Comparison of ENCODE assay signal across 13 cellular contexts in genomic region chr7:152383341-152384234, GRCh38. TPM values are rescaled to one million over a fixed set of nuclear protein-coding genes. Genes with fewer than 3 reads are reported as not detected.
A peak's percentile ranks its signal among the peaks of the same experiment; 100 is the strongest.
DNase-seq lines count a peak whose midpoint lies in the region; TF ChIP-seq lines count a peak whose summit lies in the region.
"Had no signal": no experiment of that assay in that cellular context is flagged by ENCODE, and none has a peak within 500 bp of the region (broad histone marks: within the 10 kb centered on the region; RNA-seq: fewer than 3 reads in every experiment).

No MANE protein-coding gene starts in this region.

- H3K36me3 ChIP-seq in SJSA1: no peaks in the 10 kb centered on the region
- no peaks in the 10 kb centered on the region for H3K36me3 ChIP-seq in smooth muscle cell (ENCODE audit: low read depth)
- no peaks in the 10 kb centered on the region for H3K36me3 ChIP-seq in Peyer's patch

- H3K9ac ChIP-seq in smooth muscle cell (ENCODE audit: low read depth): no peak overlapping the region

- H3K27ac ChIP-seq in SJSA1: peak overlapping the region; percentile 43
- peak overlapping the region; percentile 18 for H3K27ac ChIP-seq in smooth muscle cell (ENCODE audit: low read depth)
- no peak overlapping the region for H3K27ac ChIP-seq in Peyer's patch

- WGBS in smooth muscle cell (ENCODE audit: low lambda C conversion rate): 56% methylated on average over 9 of the region's 9 CpGs

- H3K27me3 ChIP-seq in SJSA1 (replicated peaks) (no peaks in the 10 kb centered on the region), smooth muscle cell (ENCODE audit: low read depth) (no peaks in the 10 kb centered on the region), Peyer's patch (no peaks in the 10 kb centered on the region)

- H3K9me3 ChIP-seq in SJSA1 (replicated peaks) (no peaks in the 10 kb centered on the region), smooth muscle cell (replicated peaks; ENCODE audit: low read depth) (no peaks in the 10 kb centered on the region), Peyer's patch (peaks cover 0 to 3% (median 0%) of the 10 kb centered on the region in 4 donors)

- no peak overlapping the region for H2AFZ ChIP-seq in smooth muscle cell (ENCODE audit: low read depth)

- H3K4me1 ChIP-seq in SJSA1 (replicated peaks): peaks cover 19% of the 10 kb centered on the region
- peaks cover 16% of the 10 kb centered on the region for H3K4me1 ChIP-seq in smooth muscle cell (ENCODE audit: low read depth)
- peaks cover 0 to 17% (median 0%) of the 10 kb centered on the region in 4 donors for H3K4me1 ChIP-seq in Peyer's patch

- no peak for TF ChIP-seq POLR2A in Peyer's patch (IDR thresholded peaks at IDR 0.05)

- H3K4me3 ChIP-seq in SJSA1 (no peak overlapping the region), smooth muscle cell (no peak overlapping the region), Peyer's patch (no peak overlapping the region)

- TF ChIP-seq CTCF in smooth muscle cell (IDR thresholded peaks at IDR 0.05; ENCODE audit: borderline replicate concordance, insufficient read depth, poor library complexity, severe bottlenecking) (no peak), Peyer's patch (IDR thresholded peaks at IDR 0.05) (no peak)

- H3K4me2 ChIP-seq in smooth muscle cell: peak overlapping the region; percentile 5

- peaks cover 94% of the 10 kb centered on the region for H3K79me2 ChIP-seq in smooth muscle cell (ENCODE audit: low read depth)

- H4K20me1 ChIP-seq in smooth muscle cell (ENCODE audit: low read depth): peaks cover 97% of the 10 kb centered on the region

- peak; percentile 23 for DNase-seq in activated naive CD4-positive, alpha-beta T cell treated with Interleukin-2 at 50 U/mL for 16 hours
- DNase-seq in activated naive CD4-positive, alpha-beta T cell (lab: John Stamatoyannopoulos, UW): no peak
- DNase-seq in SJSA1 (ENCODE audit: low read depth in 1 of 2, low spot score in 2 of 2) (peak in 1 of 2 experiments; percentile 53), fibroblast of peridontal ligament (ENCODE audit: extremely low read depth) (peak; percentile 94), smooth muscle cell (lab: John Stamatoyannopoulos, UW; ENCODE audit: unreplicated experiment) (no peak), Peyer's patch (no peak)
- DNase-seq in stimulated activated naive CD4-positive, alpha-beta T cell treated with Interleukin-2 at 50 U/mL for 16 hours (lab: John Stamatoyannopoulos, UW): no peak
- DNase-seq in activated CD4-positive, alpha-beta T cell treated with anti-CD3 and anti-CD28 coated beads, Interleukin-2, amount 50 U/mL, for 48 hours: no peak
- DNase-seq: cortex of kidney; naive thymus-derived CD8-positive, alpha-beta T cell; NCI-H1105 treated with DMSO at 0.1 percent for 48 hours; NCI-H748 treated with DMSO at 0.1 percent for 48 hours; T-cell had no signal

- H3F3A ChIP-seq in smooth muscle cell (ENCODE audit: low read depth): no peaks in the 10 kb centered on the region

RNA-seq across cellular contexts. Expression of gene KMT2C, which starts 52.2 kb away (rescaled TPM):
- total RNA-seq in SJSA1 (2014; rRNA removed; shearing (Covaris generic)): 20.4 and 34.2 TPM in 2 replicates
- total RNA-seq in smooth muscle cell (28.3 and 36.7 TPM in 2 replicates), Peyer's patch (100 to 1,000 TPM in 3 of 4 donors, 10 to 100 TPM in 1; 84.2 to 185 (median 111) TPM)
- 10.1 and 16.4 TPM in 2 replicates for polyA plus RNA-seq in smooth muscle cell

Comparison
In these comparisons a context has a peak if more than half of its experiments do, and no peak if none do; other contexts are left out.
1. DNase-seq: peak in activated naive CD4-positive, alpha-beta T cell treated with Interleukin-2 at 50 U/mL for 16 hours (single experiment) and fibroblast of peridontal ligament (single experiment); none in activated naive CD4-positive, alpha-beta T cell (0 of 4), smooth muscle cell (single experiment), Peyer's patch (0 of 3), stimulated activated naive CD4-positive, alpha-beta T cell treated with Interleukin-2 at 50 U/mL for 16 hours (single experiment) and activated CD4-positive, alpha-beta T cell treated with anti-CD3 and anti-CD28 coated beads, Interleukin-2, amount 50 U/mL, for 48 hours (0 of 2).
2. H3K27ac ChIP-seq: peak in SJSA1 (single experiment) and smooth muscle cell (single experiment); none in Peyer's patch (0 of 4).